In genomic region chr1:205227584-205228006, GRCh38 we compare ENCODE assay signal across 8 cellular contexts. TPM values are rescaled to one million over a fixed set of nuclear protein-coding genes. Genes with fewer than 3 reads are reported as not detected.
DNase-seq lines count a peak whose midpoint lies in the region; ATAC-seq and TF ChIP-seq lines count a peak whose summit lies in the region.

TMCC2 (plus strand) TSS chr1:205227946; CDS start chr1:205228565, 619 bp downstream.

- peaks cover 5% of the 10 kb centered on the region for H3K27me3 Mint-ChIP-seq in CD8-positive, alpha-beta T cell (ENCODE audit: low read depth)
- H3K27me3 Mint-ChIP-seq in activated naive CD4-positive, alpha-beta T cell treated with anti-CD3 and anti-CD28 coated beads, Interleukin-2, amount 50 U/mL, for 24 hours = no peaks in the 10 kb centered on the region

- DNase-seq in CD8-positive, alpha-beta T cell = peak; percentile 59 to 90 (median 78)
- DNase-seq in GOT3 (lab: John Stamatoyannopoulos, UW) (peak; percentile 72), NCI-H1105 (lab: John Stamatoyannopoulos, UW) (peak; percentile 89), SKM-1 (lab: John Stamatoyannopoulos, UW; ENCODE audit: unreplicated experiment) (peak; percentile 60), globus pallidus (ENCODE audit: low spot score) (peak; percentile 95)

- no peak within 1 kb of the TSS for H3K27ac ChIP-seq in CD8-positive, alpha-beta T cell (ENCODE audit: low read depth, low read length)
- H3K27ac ChIP-seq in neutrophil = no peak within 1 kb of the TSS
- H3K27ac ChIP-seq in subcutaneous abdominal adipose tissue (ENCODE audit: low read depth, low read length) = no peak within 1 kb of the TSS

- CTCF ChIA-PET in CD8-positive, alpha-beta T cell (lab: Charles Lee) = interaction anchor here (0.8 to 10.8 kb wide), 8 partner anchors 8 to 251 kb away, joined by 3 to 203 read pairs (median 12); partner anchors contain the start of gene DSTYK

- no peaks in the 10 kb centered on the region for H3K9me3 ChIP-seq in CD8-positive, alpha-beta T cell (ENCODE audit: low read length)
- H3K9me3 ChIP-seq in neutrophil (no peaks in the 10 kb centered on the region), subcutaneous abdominal adipose tissue (ENCODE audit: control insufficient read depth in 5 of 5, low read length in 5 of 5) (no peaks in the 10 kb centered on the region)

- POLR2A ChIA-PET in CD8-positive, alpha-beta T cell (lab: Charles Lee) = interaction anchor here (0.5 to 3.7 kb wide), 8 partner anchors 17 to 729 kb away, joined by 3 to 17 read pairs (median 3); partner anchors contain the start of gene DSTYK

- peaks cover 2% of the 10 kb centered on the region for H3K36me3 Mint-ChIP-seq in CD8-positive, alpha-beta T cell
- no peaks in the 10 kb centered on the region for H3K36me3 Mint-ChIP-seq in activated naive CD4-positive, alpha-beta T cell treated with anti-CD3 and anti-CD28 coated beads, Interleukin-2, amount 50 U/mL, for 24 hours

- no peak for TF ChIP-seq CTCF in CD8-positive, alpha-beta T cell (IDR thresholded peaks at IDR 0.05)
- no peak for TF ChIP-seq CTCF in neutrophil (IDR thresholded peaks at IDR 0.05)

- ATAC-seq in CD8-positive, alpha-beta T cell = peak; percentile 82

- H3K27ac Mint-ChIP-seq in CD8-positive, alpha-beta T cell = peak within 1 kb of the TSS; percentile 82
- peak within 1 kb of the TSS; percentile 52 for H3K27ac Mint-ChIP-seq in activated naive CD4-positive, alpha-beta T cell treated with anti-CD3 and anti-CD28 coated beads, Interleukin-2, amount 50 U/mL, for 24 hours

- intact Hi-C loops in CD8-positive, alpha-beta T cell (cut with DNase I, micrococcal nuclease) = loop anchor here (1.0 to 5.0 kb wide), 8 partner anchors 16 to 1695 kb away; partner anchors contain the start of genes DSTYK (in 2 of the 2), ELK4 (in 1 of the 2), FCMR (in 1 of the 2) and NUAK2 (in 1 of the 2)

- peak within 1 kb of the TSS; percentile 70 for H3K4me3 ChIP-seq in CD8-positive, alpha-beta T cell (ENCODE audit: low read depth, low read length)
- H3K4me3 ChIP-seq in neutrophil (ENCODE audit: low read depth in 1 of 2, low read length in 1 of 2) = peak within 1 kb of the TSS; percentile 38 to 64
- peak within 1 kb of the TSS; percentile 75 to 79 (median 77) for H3K4me3 ChIP-seq in subcutaneous abdominal adipose tissue (ENCODE audit: low read depth in 1 of 5, low read length in 5 of 5)

- H3K4me3 Mint-ChIP-seq in CD8-positive, alpha-beta T cell = peak within 1 kb of the TSS; percentile 91
- peak within 1 kb of the TSS; percentile 95 for H3K4me3 Mint-ChIP-seq in activated naive CD4-positive, alpha-beta T cell treated with anti-CD3 and anti-CD28 coated beads, Interleukin-2, amount 50 U/mL, for 24 hours

- peak within 1 kb of the TSS in 3 of 5 donors; percentile 53 to 63 (median 63) for H3K9ac ChIP-seq in subcutaneous abdominal adipose tissue (ENCODE audit: low read length in 5 of 5)

- peaks cover 12% of the 10 kb centered on the region for H3K4me1 ChIP-seq in CD8-positive, alpha-beta T cell (ENCODE audit: insufficient read depth, low read length)
- H3K4me1 ChIP-seq in neutrophil (ENCODE audit: control insufficient read depth in 1 of 2, insufficient read depth in 1 of 2, low read depth in 1 of 2, low read length in 1 of 2) (peaks cover 25 to 28% of the 10 kb centered on the region in 2 experiments), subcutaneous abdominal adipose tissue (ENCODE audit: control insufficient read depth in 5 of 5, insufficient read depth in 5 of 5, low read length in 5 of 5) (peaks cover 2 to 35% (median 26%) of the 10 kb centered on the region in 5 donors)

- H3K4me1 Mint-ChIP-seq in CD8-positive, alpha-beta T cell (ENCODE audit: low read depth) = peaks cover 31% of the 10 kb centered on the region
- peaks cover 28% of the 10 kb centered on the region for H3K4me1 Mint-ChIP-seq in activated naive CD4-positive, alpha-beta T cell treated with anti-CD3 and anti-CD28 coated beads, Interleukin-2, amount 50 U/mL, for 24 hours

- no peaks in the 10 kb centered on the region for H3K27me3 ChIP-seq in CD8-positive, alpha-beta T cell (ENCODE audit: insufficient read depth, low read length)
- peaks cover 70% of the 10 kb centered on the region for H3K27me3 ChIP-seq in neutrophil
- H3K27me3 ChIP-seq in subcutaneous abdominal adipose tissue (ENCODE audit: control insufficient read depth in 5 of 5, insufficient read depth in 4 of 5, low read length in 5 of 5) = peaks cover 0 to 6% (median 4%) of the 10 kb centered on the region in 5 donors

- no peaks in the 10 kb centered on the region for H3K9me3 Mint-ChIP-seq in CD8-positive, alpha-beta T cell
- H3K9me3 Mint-ChIP-seq in activated naive CD4-positive, alpha-beta T cell treated with anti-CD3 and anti-CD28 coated beads, Interleukin-2, amount 50 U/mL, for 24 hours = no peaks in the 10 kb centered on the region

- H3K36me3 ChIP-seq in CD8-positive, alpha-beta T cell (ENCODE audit: insufficient read depth, low read length) = no peaks in the 10 kb centered on the region
- H3K36me3 ChIP-seq in neutrophil (no peaks in the 10 kb centered on the region), subcutaneous abdominal adipose tissue (ENCODE audit: control insufficient read depth in 5 of 5, insufficient read depth in 5 of 5, low read length in 5 of 5) (no peaks in the 10 kb centered on the region)

RNA-seq across cellular contexts. Expression of gene TMCC2, which starts in this region (rescaled TPM):
- total RNA-seq in CD8-positive, alpha-beta T cell = 1 to 10 TPM; 1.5 to 2.0 TPM
